Comparison of ENCODE assay signal across 18 cellular contexts in genomic region chr20:18849131-18849530, GRCh38. TPM values are rescaled to one million over a fixed set of nuclear protein-coding genes. Genes with fewer than 3 reads are reported as not detected.
DNase-seq lines count a peak whose midpoint lies in the region; TF ChIP-seq lines count a peak whose summit lies in the region.
"Had no signal": no experiment of that assay in that cellular context is flagged by ENCODE, and none has a peak within 500 bp of the region (broad histone marks: within the 10 kb centered on the region; RNA-seq: fewer than 3 reads in every experiment).

No MANE protein-coding gene starts in this region.

- H3K4me1 Mint-ChIP-seq in H9, result peaks cover 7 to 11% of the 10 kb centered on the region in 2 experiments
- H3K4me1 Mint-ChIP-seq: CD14-positive monocyte; CD4-positive, alpha-beta memory T cell; IgD-negative memory B cell had no signal

- H3T11ph ChIP-seq in H9 (ENCODE audit: low read length), result no peak overlapping the region

- no peak overlapping the region for H3K18ac ChIP-seq in H9 (ENCODE audit: insufficient read length, low read depth, low read length)

- no peak overlapping the region for H4K5ac ChIP-seq in H9 (ENCODE audit: insufficient read length, low read depth, low read length)

- H3K23ac ChIP-seq in H9 (ENCODE audit: insufficient read length, low read depth, low read length), result no peak overlapping the region

- H3K27me3 ChIP-seq in H9 (ENCODE audit: insufficient read depth, low read length) (peaks cover 2% of the 10 kb centered on the region; the same call in 1 of the 2 replicates), WERI-Rb-1 (ENCODE audit: insufficient read depth, low read depth, severe bottlenecking) (peaks cover 59% of the 10 kb centered on the region)
- no peaks in the 10 kb centered on the region for H3K27me3 ChIP-seq in effector memory CD4-positive, alpha-beta T cell (replicated peaks; ENCODE audit: control insufficient read depth, insufficient read depth, low read length, poor library complexity, severe bottlenecking)
- H3K27me3 ChIP-seq: BLaER1 had no signal

- no peaks in the 10 kb centered on the region for H3K79me1 ChIP-seq in H9 (ENCODE audit: insufficient read depth, low read depth, low read length, poor library complexity, severe bottlenecking)

- H4K91ac ChIP-seq in H9 (ENCODE audit: insufficient read length, low read depth, low read length), result no peak overlapping the region

- H2BK12ac ChIP-seq in H9 (ENCODE audit: insufficient read length, low read depth, low read length), result no peak overlapping the region

- no peak overlapping the region for H2AFZ ChIP-seq in H9 (ENCODE audit: low read length)
- H2AFZ ChIP-seq: GM23248 had no signal

- no peak overlapping the region for H3K4ac ChIP-seq in H9 (ENCODE audit: low read depth, low read length)

- H2BK120ac ChIP-seq in H9 (ENCODE audit: low read depth, low read length, poor library complexity, severe bottlenecking), result no peak overlapping the region

- TF ChIP-seq CTCF in H9 (conservative IDR thresholded peaks at IDR 0.05) (no peak), WERI-Rb-1 (IDR thresholded peaks at IDR 0.05; ENCODE audit: low read depth, low read length) (no peak)

- no peaks in the 10 kb centered on the region for H4K20me1 ChIP-seq in H9 (ENCODE audit: control insufficient read depth, insufficient read depth, insufficient read length)
- H4K20me1 ChIP-seq: BLaER1 had no signal

- no peak overlapping the region for H3K4me3 ChIP-seq in WERI-Rb-1 (ENCODE audit: low read depth, low read length)
- no peak overlapping the region for H3K4me3 ChIP-seq in effector memory CD4-positive, alpha-beta T cell (ENCODE audit: insufficient read depth, low read depth, low read length, poor library complexity, severe bottlenecking)
- H3K4me3 ChIP-seq: BLaER1, GM23248 had no signal

- H3K14ac ChIP-seq in H9 (ENCODE audit: insufficient read depth, low read length), result peak overlapping the region; percentile 26; the same call in 1 of the 2 replicates

- H3K36me3 ChIP-seq in WERI-Rb-1, result no peaks in the 10 kb centered on the region
- H3K36me3 ChIP-seq in effector memory CD4-positive, alpha-beta T cell (ENCODE audit: control insufficient read depth, insufficient read depth, low read length), result no peaks in the 10 kb centered on the region
- H3K36me3 ChIP-seq: BLaER1 had no signal

- no peak overlapping the region for H3K56ac ChIP-seq in H9 (ENCODE audit: insufficient read length, low read depth, low read length)

- no peaks in the 10 kb centered on the region for H3K23me2 ChIP-seq in H9 (ENCODE audit: insufficient read length, low read depth, low read length, poor library complexity, severe bottlenecking)

- no peak overlapping the region for H2BK20ac ChIP-seq in H9 (ENCODE audit: low read depth, low read length, poor library complexity, severe bottlenecking)

- no peak overlapping the region for H2AK5ac ChIP-seq in H9 (ENCODE audit: insufficient read length, low read length)

- DNase-seq in H9 (no peak), NCI-H524 (lab: John Stamatoyannopoulos, UW) (peak; percentile 92 to 98), WERI-Rb-1 (peak; percentile 64), retina (peak; percentile 2), hepatic stellate cell (ENCODE audit: low spot score) (no peak), anterior cingulate cortex (lab: John Stamatoyannopoulos, UW) (no peak)
- DNase-seq in effector memory CD4-positive, alpha-beta T cell, result no peak
- DNase-seq: 8988T; Calu3; CD4-positive, alpha-beta memory T cell; GM23248; HCEC 1CT had no signal

- H3K4me2 ChIP-seq in H9 (ENCODE audit: insufficient read depth, insufficient read length, low read length), result no peak overlapping the region
- H3K4me2 ChIP-seq: BLaER1 had no signal

- no peaks in the 10 kb centered on the region; a peak in 1 of 5 replicates for H3K9me3 Mint-ChIP-seq in H9
- H3K9me3 Mint-ChIP-seq: CD4-positive, alpha-beta memory T cell had no signal

- no peak overlapping the region for H4K8ac ChIP-seq in H9 (replicated peaks; ENCODE audit: insufficient read length, low read depth, low read length)

- peaks cover 84% of the 10 kb centered on the region for H3K27me3 Mint-ChIP-seq in H9 (ENCODE audit: low read depth)
- H3K27me3 Mint-ChIP-seq: IgD-negative memory B cell had no signal

- H3K27ac ChIP-seq in H9 (ENCODE audit: insufficient read length, low read depth, low read length) (no peak overlapping the region), WERI-Rb-1 (no peak overlapping the region)
- no peak overlapping the region for H3K27ac ChIP-seq in effector memory CD4-positive, alpha-beta T cell (ENCODE audit: insufficient read depth, low read length, poor library complexity, severe bottlenecking)
- H3K27ac ChIP-seq: BLaER1, GM23248 had no signal

- no peaks in the 10 kb centered on the region for H3K4me1 ChIP-seq in H9 (ENCODE audit: insufficient read depth, low read length)
- H3K4me1 ChIP-seq in effector memory CD4-positive, alpha-beta T cell (ENCODE audit: control insufficient read depth, insufficient read depth, low read length, poor library complexity, severe bottlenecking), result no peaks in the 10 kb centered on the region
- H3K4me1 ChIP-seq: BLaER1 had no signal

- WGBS in H9 (ENCODE audit: extremely low coverage, insufficient read length, low lambda C conversion rate), result no CpG with 5 or more reads among the region's 3 CpGs

- no peaks in the 10 kb centered on the region for H3K79me2 ChIP-seq in H9 (ENCODE audit: insufficient read depth, low read length)

- no peaks in the 10 kb centered on the region for H3K9me3 ChIP-seq in H9 (ENCODE audit: control insufficient read depth, low read depth, low read length)
- H3K9me3 ChIP-seq in WERI-Rb-1 (ENCODE audit: severe bottlenecking), result no peaks in the 10 kb centered on the region
- no peaks in the 10 kb centered on the region for H3K9me3 ChIP-seq in effector memory CD4-positive, alpha-beta T cell (ENCODE audit: control insufficient read depth, low read length)
- H3K9me3 ChIP-seq: BLaER1 had no signal

- H2BK15ac ChIP-seq in H9 (ENCODE audit: low read depth, low read length), result no peak overlapping the region

- no peak overlapping the region for H2BK5ac ChIP-seq in H9 (ENCODE audit: insufficient read length, low read length)

- H3K36me3 Mint-ChIP-seq in H9 (ENCODE audit: insufficient read depth in 1 of 3, low read depth in 3 of 3), result no peaks in the 10 kb centered on the region; a peak in 2 of 7 replicates
- H3K36me3 Mint-ChIP-seq: CD14-positive monocyte; CD4-positive, alpha-beta memory T cell; IgD-negative memory B cell had no signal

- no peak overlapping the region for H3K9ac ChIP-seq in H9 (ENCODE audit: extremely low read depth, insufficient read length, low read length)
- H3K9ac ChIP-seq: BLaER1, GM23248 had no signal

- H3K4me3 Mint-ChIP-seq in H9, result no peak overlapping the region
- H3K4me3 Mint-ChIP-seq: CD14-positive monocyte; CD4-positive, alpha-beta memory T cell; IgD-negative memory B cell had no signal

- H3K27ac Mint-ChIP-seq in H9, result no peak overlapping the region
- H3K27ac Mint-ChIP-seq: CD14-positive monocyte; CD4-positive, alpha-beta memory T cell; IgD-negative memory B cell had no signal

RNA-seq across cellular contexts. Expression of gene SCP2D1, which starts 35.5 kb away (rescaled TPM):
- total RNA-seq in H9 (2021), result not detected in 2 replicates
- total RNA-seq: A673; Calu3; CD4-positive, alpha-beta memory T cell; GM23248; H4; HepG2 had no signal

Comparison
In these comparisons a context has a peak if more than half of its experiments do, and no peak if none do; other contexts are left out.
1. DNase-seq: peak in NCI-H524 (2 of 2), WERI-Rb-1 (single experiment) and retina (single experiment); none in H9 (single experiment), hepatic stellate cell (single experiment), effector memory CD4-positive, alpha-beta T cell (0 of 3) and anterior cingulate cortex (0 of 58).